In genomic region chr9:94812343-94812742, GRCh38 we compare ENCODE assay signal across 12 cellular contexts.
DNase-seq lines count a peak whose midpoint lies in the region; ATAC-seq and TF ChIP-seq lines count a peak whose summit lies in the region.
"Had no signal": no experiment of that assay in that cellular context is flagged by ENCODE, and none has a peak within 500 bp of the region (broad histone marks: within the 10 kb centered on the region; RNA-seq: fewer than 3 reads in every experiment).

No MANE protein-coding gene starts in this region.

- TF ChIP-seq CTCF in brain microvascular endothelial cell (IDR thresholded peaks at IDR 0.05; ENCODE audit: low read depth, low read length, missing control alignments) (no peak), kidney epithelial cell (IDR thresholded peaks at IDR 0.05; ENCODE audit: insufficient read depth, low read length, poor library complexity, severe bottlenecking) (no peak)

- H3K27me3 ChIP-seq in brain microvascular endothelial cell (replicated peaks): no peaks in the 10 kb centered on the region
- no peaks in the 10 kb centered on the region for H3K27me3 ChIP-seq in kidney epithelial cell (ENCODE audit: control insufficient read depth, insufficient read depth, low read length)
- H3K27me3 ChIP-seq: BE2C had no signal

- ATAC-seq in GM18858 (IDR thresholded peaks at IDR 0.05; ENCODE audit: unreplicated experiment) (no peak), GM21447 (IDR thresholded peaks at IDR 0.05; ENCODE audit: unreplicated experiment) (no peak)

- H3K4me3 ChIP-seq in brain microvascular endothelial cell (ENCODE audit: low read depth, low read length): no peak overlapping the region
- H3K4me3 ChIP-seq in kidney epithelial cell (ENCODE audit: low read depth, low read length): no peak overlapping the region

- in situ Hi-C loops in brain microvascular endothelial cell (cut with HindIII; ENCODE audit: low pct_ligation_motif_present, low sequenced_read_pairs): no loop called here

- peak; percentile 84 for DNase-seq in A172 (ENCODE audit: low spot score)
- DNase-seq in HS-27A (ENCODE audit: low read depth): peak; percentile 48
- peak; percentile 36 for DNase-seq in brain microvascular endothelial cell
- peak; percentile 83 for DNase-seq in kidney epithelial cell (ENCODE audit: low read depth)
- no peak for DNase-seq in mucosa of gallbladder (ENCODE audit: low spot score)
- DNase-seq in germinal center (ENCODE audit: low spot score): no peak
- DNase-seq: activated CD8-positive, alpha-beta memory T cell treated with anti-CD3 and anti-CD28 coated beads, Interleukin-2, amount 50 U/mL, for 48 hours; BE2C; KG1; NCI-H524 treated with DMSO at 0.1 percent for 48 hours had no signal

- no peaks in the 10 kb centered on the region for H3K36me3 ChIP-seq in brain microvascular endothelial cell (replicated peaks)
- no peaks in the 10 kb centered on the region for H3K36me3 ChIP-seq in kidney epithelial cell (ENCODE audit: control insufficient read depth, insufficient read depth, low read length)

- H3K27ac ChIP-seq in brain microvascular endothelial cell: no peak overlapping the region

Comparison
In these comparisons a context has a peak if more than half of its experiments do, and no peak if none do; other contexts are left out.
1. DNase-seq: peak in A172 (single experiment), HS-27A (single experiment), brain microvascular endothelial cell (single experiment) and kidney epithelial cell (single experiment); none in mucosa of gallbladder (single experiment) and germinal center (single experiment).